ENCODE assay signal across 24 cellular contexts in the genomic region with DNA sequence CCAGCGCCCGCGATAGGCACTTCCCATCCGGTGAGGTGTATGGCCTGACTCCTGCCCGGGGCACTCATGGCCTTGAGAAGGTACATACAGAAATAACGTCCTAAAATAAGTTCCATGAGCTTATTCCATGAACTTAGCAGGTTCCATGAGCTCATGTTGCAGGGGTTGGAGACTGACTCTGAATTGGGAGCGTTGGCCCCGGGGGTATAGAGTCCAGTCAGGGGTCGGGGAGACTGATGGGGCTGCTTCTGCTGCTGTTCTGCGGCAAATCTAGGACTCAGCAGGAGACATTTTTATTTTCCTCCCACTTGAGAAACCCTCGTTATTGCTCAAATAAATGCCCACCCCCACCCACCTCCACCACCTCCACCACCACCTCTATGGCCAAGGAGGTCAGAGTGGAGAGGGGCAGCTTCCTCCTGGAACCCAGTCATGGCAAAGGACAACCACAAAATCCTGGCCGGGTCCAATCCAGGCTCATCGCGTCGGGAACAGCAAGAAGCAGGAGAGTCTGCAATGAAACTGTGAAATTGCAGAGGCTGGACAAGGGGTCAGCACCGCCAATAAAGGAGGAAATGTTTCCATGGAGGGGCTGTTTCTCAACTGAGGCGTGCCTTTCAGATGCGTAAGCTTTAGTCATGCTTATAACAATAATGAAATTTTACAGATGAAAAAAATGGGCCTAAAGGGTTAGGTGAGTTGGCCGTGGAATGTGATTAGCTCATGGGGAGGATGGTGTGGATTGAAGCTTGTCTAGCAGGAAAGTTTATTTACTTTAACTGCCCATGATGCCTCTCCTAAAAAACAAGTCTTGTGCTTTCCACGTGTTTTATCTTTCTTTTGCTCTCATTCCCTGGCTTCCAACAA.
A peak's percentile ranks its signal among the peaks of the same experiment; 100 is the strongest.
DNase-seq lines count a peak whose midpoint lies in the region; ATAC-seq and TF ChIP-seq lines count a peak whose summit lies in the region.
"Had no signal": no experiment of that assay in that cellular context is flagged by ENCODE, and none has a peak within 500 bp of the region (broad histone marks: within the 10 kb centered on the region; RNA-seq: fewer than 3 reads in every experiment).

No MANE protein-coding gene starts in this region.

- H3K9me3 Mint-ChIP-seq in GM23338: no peaks in the 10 kb centered on the region; the same call in 2 of the 3 replicates
- H3K9me3 Mint-ChIP-seq: activated naive CD8-positive, alpha-beta T cell treated with anti-CD3 and anti-CD28 coated beads, Interleukin-2, amount 50 U/mL, for 24 hours had no signal

- peaks cover 7% of the 10 kb centered on the region; the same call in 2 of the 3 replicates for H3K4me1 Mint-ChIP-seq in GM23338

- DNase-seq in GM23338 (ENCODE audit: low spot score): no peak
- no peak for DNase-seq in RWPE2 (ENCODE audit: low spot score)
- peak; percentile 35 for DNase-seq in non-pigmented ciliary epithelial cell (ENCODE audit: low read depth)
- DNase-seq in NCI-H1436 treated with DMSO at 0.1 percent for 48 hours (lab: John Stamatoyannopoulos, UW): no peak
- no peak for DNase-seq in HuH-7.5 (ENCODE audit: low spot score)
- DNase-seq in inferior parietal cortex (ENCODE audit: extremely low spot score): no peak
- DNase-seq in NCI-H2171 treated with DMSO at 0.1 percent for 48 hours (lab: John Stamatoyannopoulos, UW): no peak
- DNase-seq: activated CD4-positive, alpha-beta T cell treated with anti-CD3 and anti-CD28 coated beads, Interleukin-2, amount 50 U/mL, for 48 hours; activated effector memory CD4-positive, alpha-beta T cell treated with anti-CD3 and anti-CD28 coated beads, Interleukin-2, amount 50 U/mL, for 16 hours; activated naive CD8-positive, alpha-beta T cell treated with anti-CD3 and anti-CD28 coated beads, Interleukin-2, amount 50 U/mL, for 24 hours; effector CD4-positive, alpha-beta T cell; GDM1; HFFc6; immature natural killer cell; IMR-90; NCI-H1436; NCI-H526 treated with DMSO at 0.1 percent for 48 hours; ovary; right lobe of liver; Right ventricle myocardium superior; T-helper 1 cell; WERI-Rb-1 had no signal

- no peaks in the 10 kb centered on the region for H3K9me2 ChIP-seq in GM23338 (ENCODE audit: insufficient read depth)

- H3K4me2 ChIP-seq in GM23338: no peak overlapping the region

- H3K4me3 Mint-ChIP-seq in GM23338: no peak overlapping the region
- H3K4me3 Mint-ChIP-seq: activated naive CD8-positive, alpha-beta T cell treated with anti-CD3 and anti-CD28 coated beads, Interleukin-2, amount 50 U/mL, for 24 hours; CD14-positive monocyte; HFFc6; immature natural killer cell had no signal

- H3K27me3 Mint-ChIP-seq in GM23338 (ENCODE audit: insufficient read depth, low read depth, poor library complexity): peaks cover 2% of the 10 kb centered on the region

- H3K79me2 ChIP-seq in GM23338 (replicated peaks; ENCODE audit: insufficient read depth): no peaks in the 10 kb centered on the region

- H3K27me3 ChIP-seq in GM23338 (ENCODE audit: insufficient read depth) (no peaks in the 10 kb centered on the region), RWPE2 (ENCODE audit: insufficient read depth, poor library complexity, severe bottlenecking) (no peaks in the 10 kb centered on the region)
- H3K27me3 ChIP-seq: ovary, right lobe of liver had no signal

- ATAC-seq in GM23338 (no peak), RWPE2 (ENCODE audit: low read depth) (peak; percentile 94), esophagus mucosa (peak; percentile 68)
- ATAC-seq: activated naive CD8-positive, alpha-beta T cell treated with anti-CD3 and anti-CD28 coated beads, Interleukin-2, amount 50 U/mL, for 24 hours; right lobe of liver had no signal

- H3K4me1 ChIP-seq in GM23338 (ENCODE audit: insufficient read depth) (no peaks in the 10 kb centered on the region), RWPE2 (ENCODE audit: insufficient read depth, poor library complexity, severe bottlenecking) (peaks cover 14% of the 10 kb centered on the region)
- H3K4me1 ChIP-seq: right lobe of liver had no signal

- H3K4me3 ChIP-seq in GM23338 (no peak overlapping the region), RWPE2 (ENCODE audit: severe bottlenecking) (no peak overlapping the region)
- H3K4me3 ChIP-seq: ovary, right lobe of liver had no signal

- H4K20me1 ChIP-seq in GM23338 (replicated peaks; ENCODE audit: insufficient read depth): no peaks in the 10 kb centered on the region

- H3F3A ChIP-seq in GM23338 (replicated peaks; ENCODE audit: low read depth): no peaks in the 10 kb centered on the region

- H2AFZ ChIP-seq in GM23338: peak overlapping the region; percentile 83

- H3K36me3 Mint-ChIP-seq in GM23338 (ENCODE audit: low read depth): no peaks in the 10 kb centered on the region
- H3K36me3 Mint-ChIP-seq: CD14-positive monocyte had no signal

- H3K27ac ChIP-seq in GM23338 (ENCODE audit: low read depth) (no peak overlapping the region), RWPE2 (ENCODE audit: poor library complexity, severe bottlenecking) (peak overlapping the region; percentile 90)
- H3K27ac ChIP-seq: ovary, right lobe of liver, WERI-Rb-1 had no signal

- H3K27ac Mint-ChIP-seq in GM23338: no peak overlapping the region
- H3K27ac Mint-ChIP-seq: activated naive CD8-positive, alpha-beta T cell treated with anti-CD3 and anti-CD28 coated beads, Interleukin-2, amount 50 U/mL, for 24 hours; CD14-positive monocyte; HFFc6 had no signal

- TF ChIP-seq CTCF in GM23338 (conservative IDR thresholded peaks at IDR 0.05; ENCODE audit: low read depth in 2 of 2) (no peak), RWPE2 (IDR thresholded peaks at IDR 0.05; ENCODE audit: poor library complexity, severe bottlenecking) (no peak)

- H3K9me3 ChIP-seq in RWPE2 (ENCODE audit: severe bottlenecking): peaks cover 2% of the 10 kb centered on the region
- H3K9me3 ChIP-seq: ovary, right lobe of liver had no signal

- no peaks in the 10 kb centered on the region for H3K36me3 ChIP-seq in GM23338 (ENCODE audit: insufficient read depth)
- no peaks in the 10 kb centered on the region for H3K36me3 ChIP-seq in RWPE2 (ENCODE audit: low read depth)
- H3K36me3 ChIP-seq: ovary, right lobe of liver, WERI-Rb-1 had no signal

TF ChIP-seq in GM23338, 12 proteins besides CTCF, POLR2A, EP300 and RAD21 (continues in another document):
- TF ChIP-seq ZNF331 (CRISPR knock-in tag; IDR thresholded peaks at IDR 0.05; ENCODE audit: low read depth): no peak
- no peak for TF ChIP-seq JUNB (IDR thresholded peaks at IDR 0.05; ENCODE audit: unreplicated experiment)
- no peak for TF ChIP-seq STAT1 (IDR thresholded peaks at IDR 0.05; ENCODE audit: unreplicated experiment)
- no peak for TF ChIP-seq NANOG (IDR thresholded peaks at IDR 0.05; ENCODE audit: borderline replicate concordance)
- no peak for TF ChIP-seq CREB1 (CRISPR knock-in tag; IDR thresholded peaks at IDR 0.05; ENCODE audit: low read depth)
- TF ChIP-seq, protein P1, sequence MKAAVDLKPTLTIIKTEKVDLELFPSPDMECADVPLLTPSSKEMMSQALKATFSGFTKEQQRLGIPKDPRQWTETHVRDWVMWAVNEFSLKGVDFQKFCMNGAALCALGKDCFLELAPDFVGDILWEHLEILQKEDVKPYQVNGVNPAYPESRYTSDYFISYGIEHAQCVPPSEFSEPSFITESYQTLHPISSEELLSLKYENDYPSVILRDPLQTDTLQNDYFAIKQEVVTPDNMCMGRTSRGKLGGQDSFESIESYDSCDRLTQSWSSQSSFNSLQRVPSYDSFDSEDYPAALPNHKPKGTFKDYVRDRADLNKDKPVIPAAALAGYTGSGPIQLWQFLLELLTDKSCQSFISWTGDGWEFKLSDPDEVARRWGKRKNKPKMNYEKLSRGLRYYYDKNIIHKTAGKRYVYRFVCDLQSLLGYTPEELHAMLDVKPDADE (IDR thresholded peaks at IDR 0.05): no peak
- no peak for TF ChIP-seq EZH2phosphoT487 (IDR thresholded peaks at IDR 0.05; ENCODE audit: unreplicated experiment)
- no peak for TF ChIP-seq POLR2AphosphoS5 (IDR thresholded peaks at IDR 0.05; ENCODE audit: low read depth)
